Comparison of ENCODE assay signal across 8 cellular contexts in genomic region chr13:97810152-97810551, GRCh38.
A peak's percentile ranks its signal among the peaks of the same experiment; 100 is the strongest.
DNase-seq lines count a peak whose midpoint lies in the region; ATAC-seq, FAIRE-seq and TF ChIP-seq lines count a peak whose summit lies in the region.

No MANE protein-coding gene starts in this region.

- FAIRE-seq in D721Med (lab: Jason Lieb, UNC): no peak

- ATAC-seq in left colon (no peak), esophagus mucosa (no peak)
- ATAC-seq in activated T-helper 17 cell treated with anti-CD3 and anti-CD28 coated beads, Interleukin-2, amount 50 U/mL, for 72 hours (replicated peaks): no peak

- intact Hi-C loops in left colon (cut with DNase I, micrococcal nuclease): no loop called here

- H3K27ac Mint-ChIP-seq in activated T-helper 17 cell treated with anti-CD3 and anti-CD28 coated beads, Interleukin-2, amount 50 U/mL, for 72 hours: no peak overlapping the region

- H3K27me3 Mint-ChIP-seq in activated T-helper 17 cell treated with anti-CD3 and anti-CD28 coated beads, Interleukin-2, amount 50 U/mL, for 72 hours: peaks cover 19% of the 10 kb centered on the region

- no peak overlapping the region for H3K4me3 Mint-ChIP-seq in activated T-helper 17 cell treated with anti-CD3 and anti-CD28 coated beads, Interleukin-2, amount 50 U/mL, for 72 hours

- no peaks in the 10 kb centered on the region for H3K9me3 Mint-ChIP-seq in activated T-helper 17 cell treated with anti-CD3 and anti-CD28 coated beads, Interleukin-2, amount 50 U/mL, for 72 hours

- peak; percentile 48 for TF ChIP-seq CTCF in D721Med (IDR thresholded peaks at IDR 0.05; ENCODE audit: insufficient read depth, missing control alignments)
- TF ChIP-seq CTCF in LNCaP clone FGC (IDR thresholded peaks at IDR 0.05; ENCODE audit: control insufficient read depth, extremely low read depth, insufficient read depth): peak; percentile 30; the same call in 1 of the 2 replicates
- peak; percentile 42 for TF ChIP-seq CTCF in astrocyte of the cerebellum (IDR thresholded peaks at IDR 0.05; ENCODE audit: low read depth, low read length, missing control alignments)

- H3K4me1 Mint-ChIP-seq in activated T-helper 17 cell treated with anti-CD3 and anti-CD28 coated beads, Interleukin-2, amount 50 U/mL, for 72 hours: no peaks in the 10 kb centered on the region

- H3K36me3 Mint-ChIP-seq in activated T-helper 17 cell treated with anti-CD3 and anti-CD28 coated beads, Interleukin-2, amount 50 U/mL, for 72 hours (ENCODE audit: low read depth): no peaks in the 10 kb centered on the region

- DNase-seq in D721Med (ENCODE audit: insufficient read length, low spot score): no peak
- DNase-seq in LNCaP clone FGC (ENCODE audit: low read depth): no peak
- no peak for DNase-seq in astrocyte of the cerebellum (ENCODE audit: low read depth)
- peak; percentile 7 to 20 for DNase-seq in lung microvascular endothelial cell (ENCODE audit: low read depth in 2 of 2)
- DNase-seq in left colon: no peak
- DNase-seq in AG08396 (ENCODE audit: low spot score): no peak

- in situ Hi-C loops in astrocyte of the cerebellum (cut with HindIII; ENCODE audit: low sequenced_read_pairs): no loop called here

- H3K4me3 ChIP-seq in LNCaP clone FGC (ENCODE audit: low read depth, low read length): no peak overlapping the region
- no peak overlapping the region for H3K4me3 ChIP-seq in astrocyte of the cerebellum (ENCODE audit: low read depth, low read length)

Comparison
In these comparisons a context has a peak if more than half of its experiments do, and no peak if none do; other contexts are left out.
1. DNase-seq: peak in lung microvascular endothelial cell (2 of 2); none in D721Med (single experiment), LNCaP clone FGC (single experiment), astrocyte of the cerebellum (single experiment), left colon (0 of 2) and AG08396 (single experiment).
2. Peak in every context shown above with its lines, with median percentiles within 50 percentile points of each other: CTCF ChIP-seq.